In the genomic region with DNA sequence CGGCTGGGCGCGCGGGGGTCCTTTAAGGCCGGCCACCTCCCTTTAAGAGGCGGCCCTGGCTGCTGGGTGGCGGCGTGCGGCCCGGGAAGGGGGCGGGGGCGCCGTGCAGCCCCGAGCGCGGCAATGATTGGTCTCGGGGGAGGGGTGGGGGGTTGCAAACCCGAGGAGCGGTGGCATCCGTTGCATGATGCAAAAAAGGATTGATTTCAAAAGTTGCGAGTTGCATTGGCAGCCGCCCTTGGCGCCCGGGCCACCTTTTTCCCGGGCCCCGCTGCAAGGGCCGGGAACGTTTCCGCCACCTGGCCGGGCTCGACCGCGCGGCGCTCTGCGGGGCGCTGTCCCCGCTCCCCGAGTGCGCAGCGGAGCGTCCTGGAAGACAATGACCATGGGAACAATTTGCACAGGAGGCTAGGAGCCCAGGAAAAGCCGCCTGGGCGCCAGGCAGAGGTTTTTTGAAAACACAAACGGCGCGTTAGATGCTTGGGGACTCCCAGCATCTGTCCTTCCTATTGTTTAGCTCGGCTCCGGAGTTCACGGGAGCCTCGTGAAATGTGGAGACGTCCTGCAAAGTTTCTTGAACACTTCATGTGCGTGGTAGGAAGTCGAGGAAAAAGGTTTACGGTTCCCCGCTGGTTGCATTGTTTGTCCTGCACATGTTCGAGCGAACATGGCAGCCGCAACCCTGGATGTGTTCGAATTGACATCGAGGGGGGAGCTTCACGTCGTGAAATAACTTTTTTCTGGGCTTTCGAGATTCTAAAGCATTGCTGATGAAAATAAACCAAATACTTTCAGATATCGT, we compare ENCODE assay signal across 1 cellular context.
TF ChIP-seq lines count a peak whose summit lies in the region.

A gene with protein sequence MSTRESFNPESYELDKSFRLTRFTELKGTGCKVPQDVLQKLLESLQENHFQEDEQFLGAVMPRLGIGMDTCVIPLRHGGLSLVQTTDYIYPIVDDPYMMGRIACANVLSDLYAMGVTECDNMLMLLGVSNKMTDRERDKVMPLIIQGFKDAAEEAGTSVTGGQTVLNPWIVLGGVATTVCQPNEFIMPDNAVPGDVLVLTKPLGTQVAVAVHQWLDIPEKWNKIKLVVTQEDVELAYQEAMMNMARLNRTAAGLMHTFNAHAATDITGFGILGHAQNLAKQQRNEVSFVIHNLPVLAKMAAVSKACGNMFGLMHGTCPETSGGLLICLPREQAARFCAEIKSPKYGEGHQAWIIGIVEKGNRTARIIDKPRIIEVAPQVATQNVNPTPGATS (minus strand): TSS at position 78 of the 802 bp plus-strand sequence. CDS start 3,343 bp downstream, outside the sequence.

TF ChIP-seq in GM12878, 131 proteins besides CTCF, POLR2A, EP300 and RAD21 (continued from another document):
- TF ChIP-seq REST (IDR thresholded peaks at IDR 0.05; ENCODE audit: low read depth, low read length), result peak; percentile 59
- peak; percentile 43 for TF ChIP-seq MEF2B (IDR thresholded peaks at IDR 0.05; ENCODE audit: partially characterized antibody, poor library complexity, severe bottlenecking)
- no peak for TF ChIP-seq JUND (IDR thresholded peaks at IDR 0.05; ENCODE audit: low read depth, low read length)
- 0 out of 4 replicates have a peak, but pooled peaks of 1 of the 2 experiments have one; percentile 12 for TF ChIP-seq BHLHE40 (IDR thresholded peaks at IDR 0.05; ENCODE audit: borderline replicate concordance in 1 of 2, low read depth in 2 of 2, low read length in 1 of 2)
- TF ChIP-seq, protein P1, sequence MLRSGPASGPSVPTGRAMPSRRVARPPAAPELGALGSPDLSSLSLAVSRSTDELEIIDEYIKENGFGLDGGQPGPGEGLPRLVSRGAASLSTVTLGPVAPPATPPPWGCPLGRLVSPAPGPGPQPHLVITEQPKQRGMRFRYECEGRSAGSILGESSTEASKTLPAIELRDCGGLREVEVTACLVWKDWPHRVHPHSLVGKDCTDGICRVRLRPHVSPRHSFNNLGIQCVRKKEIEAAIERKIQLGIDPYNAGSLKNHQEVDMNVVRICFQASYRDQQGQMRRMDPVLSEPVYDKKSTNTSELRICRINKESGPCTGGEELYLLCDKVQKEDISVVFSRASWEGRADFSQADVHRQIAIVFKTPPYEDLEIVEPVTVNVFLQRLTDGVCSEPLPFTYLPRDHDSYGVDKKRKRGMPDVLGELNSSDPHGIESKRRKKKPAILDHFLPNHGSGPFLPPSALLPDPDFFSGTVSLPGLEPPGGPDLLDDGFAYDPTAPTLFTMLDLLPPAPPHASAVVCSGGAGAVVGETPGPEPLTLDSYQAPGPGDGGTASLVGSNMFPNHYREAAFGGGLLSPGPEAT (IDR thresholded peaks at IDR 0.05; ENCODE audit: low read depth), result peak; percentile 55; the same call in 1 of the 2 replicates
- no peak for TF ChIP-seq STAT3 (IDR thresholded peaks at IDR 0.05; ENCODE audit: low read depth, low read length)
- peak in 1 of 2 experiments; percentile 12; a peak in 1 of 4 replicates for TF ChIP-seq IKZF2 (IDR thresholded peaks at IDR 0.05)
- TF ChIP-seq BMI1 (IDR thresholded peaks at IDR 0.05; ENCODE audit: borderline replicate concordance), result no peak
- peak; percentile 49; the same call in 1 of the 2 replicates for TF ChIP-seq YY1 (IDR thresholded peaks at IDR 0.05; ENCODE audit: low read depth, low read length)
- TF ChIP-seq GATAD2B (conservative IDR thresholded peaks at IDR 0.05; ENCODE audit: low read depth), result peak; percentile 42; the same call in 1 of the 2 replicates
- 0 out of 2 replicates have a peak, but pooled peaks have one; percentile 50 for TF ChIP-seq ASH2L (IDR thresholded peaks at IDR 0.05; ENCODE audit: borderline replicate concordance, low read depth)
- no peak for TF ChIP-seq FOXM1 (IDR thresholded peaks at IDR 0.05; ENCODE audit: low read depth, low read length)
- TF ChIP-seq ZNF207 (IDR thresholded peaks at IDR 0.05; ENCODE audit: borderline replicate concordance), result 0 out of 2 replicates have a peak, but pooled peaks have one; percentile 39
- no peak for TF ChIP-seq IRF4 (IDR thresholded peaks at IDR 0.05; ENCODE audit: low read depth, low read length)
- no peak for TF ChIP-seq JUNB (IDR thresholded peaks at IDR 0.05)
- 0 out of 2 replicates have a peak, but pooled peaks have one; percentile 33 for TF ChIP-seq LARP7 (IDR thresholded peaks at IDR 0.05)
- peak; percentile 41; the same call in 1 of the 2 replicates for TF ChIP-seq TAF1 (IDR thresholded peaks at IDR 0.05; ENCODE audit: borderline replicate concordance, low read depth, low read length)
- TF ChIP-seq NKRF (conservative IDR thresholded peaks at IDR 0.05), result peak; percentile 73
- TF ChIP-seq NR2C2 (IDR thresholded peaks at IDR 0.05; ENCODE audit: borderline replicate concordance, control insufficient read depth, insufficient read length, low read depth), result no peak
- peak; percentile 40; the same call in 1 of the 2 replicates for TF ChIP-seq POLR2AphosphoS5 (IDR thresholded peaks at IDR 0.05; ENCODE audit: low read length)
- no peak for TF ChIP-seq MTA2 (IDR thresholded peaks at IDR 0.05; ENCODE audit: low read depth)
- peak; percentile 72; the same call in 1 of the 2 replicates for TF ChIP-seq SIN3A (IDR thresholded peaks at IDR 0.05; ENCODE audit: low read depth, low read length)
- TF ChIP-seq ZSCAN29 (IDR thresholded peaks at IDR 0.05), result no peak
- TF ChIP-seq IKZF1 (conservative IDR thresholded peaks at IDR 0.05), result peak; percentile 51
- TF ChIP-seq POU2F2 (IDR thresholded peaks at IDR 0.05; ENCODE audit: borderline replicate concordance, low read depth, low read length), result no peak
- TF ChIP-seq NR2F1 (conservative IDR thresholded peaks at IDR 0.05), result no peak
- no peak for TF ChIP-seq BCL11A (IDR thresholded peaks at IDR 0.05; ENCODE audit: low read depth, low read length)
